ENCODE assay signal across 8 cellular contexts in genomic region chr16:83956336-83957289, GRCh38. TPM values are rescaled to one million over a fixed set of nuclear protein-coding genes. Genes with fewer than 3 reads are reported as not detected.
DNase-seq lines count a peak whose midpoint lies in the region; ATAC-seq lines count a peak whose summit lies in the region.

No MANE protein-coding gene starts in this region.

- H3K4me1 Mint-ChIP-seq in effector memory CD8-positive, alpha-beta T cell (ENCODE audit: low read depth in 2 of 2) = peaks cover 0 to 6% of the 10 kb centered on the region in 2 donors

- ATAC-seq in HG02642 (IDR thresholded peaks at IDR 0.05; ENCODE audit: poor library complexity, unreplicated experiment) = peak; percentile 40
- ATAC-seq in effector memory CD8-positive, alpha-beta T cell (replicated peaks) = peak; percentile 68
- no peak for ATAC-seq in GM18861 (IDR thresholded peaks at IDR 0.05; ENCODE audit: unreplicated experiment)

- H3K27me3 Mint-ChIP-seq in effector memory CD8-positive, alpha-beta T cell = peaks cover 16 to 48% of the 10 kb centered on the region in 2 donors

- H3K9me3 Mint-ChIP-seq in effector memory CD8-positive, alpha-beta T cell = no peaks in the 10 kb centered on the region

- no peak overlapping the region for H3K4me3 Mint-ChIP-seq in effector memory CD8-positive, alpha-beta T cell

- DNase-seq in D341Med (ENCODE audit: low spot score) (peak; percentile 85), NCI-H82 treated with DMSO at 0.1 percent for 48 hours (lab: John Stamatoyannopoulos, UW; ENCODE audit: unreplicated experiment) (peak; percentile 25), mesenteric fat pad (ENCODE audit: low spot score) (peak; percentile 94)
- DNase-seq in activated CD8-positive, alpha-beta memory T cell treated with anti-CD3 and anti-CD28 coated beads for 24 hours = peak; percentile 89
- DNase-seq in effector memory CD8-positive, alpha-beta T cell = peak; percentile 55 to 61 (median 58)
- DNase-seq in stimulated activated CD8-positive, alpha-beta memory T cell treated with anti-CD3 and anti-CD28 coated beads, Interleukin-15, amount 100 ng/mL, for 48 hours (ENCODE audit: low read depth in 2 of 2) = peak; percentile 54 to 59

- H3K27ac Mint-ChIP-seq in effector memory CD8-positive, alpha-beta T cell = no peak overlapping the region

- H3K36me3 Mint-ChIP-seq in effector memory CD8-positive, alpha-beta T cell (ENCODE audit: insufficient read depth) = no peaks in the 10 kb centered on the region

RNA-seq across cellular contexts. Expression of gene OSGIN1, which starts 3.6 kb away (rescaled TPM):
- 30.9 TPM for total RNA-seq in mesenteric fat pad

RNA-seq across cellular contexts. Expression of gene NECAB2, which starts 11.4 kb away (rescaled TPM):
- total RNA-seq in mesenteric fat pad = 1.5 TPM

RNA-seq across cellular contexts. Expression of gene MLYCD, which starts 57.7 kb away (rescaled TPM):
- total RNA-seq in mesenteric fat pad = 10.4 TPM

Comparison
In these comparisons a context has a peak if more than half of its experiments do, and no peak if none do; other contexts are left out.
1. DNase-seq: peak in every context shown above with its lines; median percentile 94 in mesenteric fat pad; 89 in activated CD8-positive, alpha-beta memory T cell treated with anti-CD3 and anti-CD28 coated beads for 24 hours; 85 in D341Med; 58 in effector memory CD8-positive, alpha-beta T cell; 56 in stimulated activated CD8-positive, alpha-beta memory T cell treated with anti-CD3 and anti-CD28 coated beads, Interleukin-15, amount 100 ng/mL, for 48 hours; 25 in NCI-H82 treated with DMSO at 0.1 percent for 48 hours.